In genomic region chr11:60840711-60841430, GRCh38 we compare ENCODE assay signal across 7 cellular contexts. TPM values are rescaled to one million over a fixed set of nuclear protein-coding genes. Genes with fewer than 3 reads are reported as not detected.
DNase-seq lines count a peak whose midpoint lies in the region; ATAC-seq and TF ChIP-seq lines count a peak whose summit lies in the region.

No MANE protein-coding gene starts in this region.

- H3K27me3 Mint-ChIP-seq in activated naive CD8-positive, alpha-beta T cell = no peaks in the 10 kb centered on the region

- DNase-seq in HCT116 (ENCODE audit: low read depth, low spot score) (no peak), hepatic stellate cell (ENCODE audit: low spot score) (peak; percentile 92), germinal center (ENCODE audit: low spot score) (no peak)
- no peak for DNase-seq in stimulated activated CD8-positive, alpha-beta memory T cell treated with anti-CD3 and anti-CD28 coated beads, Interleukin-4, amount 100 ng/mL, for 48 hours

- no peak overlapping the region for H3K4me3 ChIP-seq in HCT116 (replicated peaks in 1 of 2; ENCODE audit: low read depth in 1 of 2, low read length in 2 of 2)
- peak overlapping the region; percentile 94 to 96 for H3K4me3 ChIP-seq in stomach smooth muscle (ENCODE audit: low read length in 2 of 2)

- H3K9me3 ChIP-seq in HCT116 (ENCODE audit: control insufficient read depth in 1 of 2, insufficient read depth in 1 of 2, low read depth in 1 of 2, low read length in 2 of 2) (no peaks in the 10 kb centered on the region), stomach smooth muscle (ENCODE audit: control insufficient read depth in 2 of 2, low read length in 2 of 2) (no peaks in the 10 kb centered on the region)

- peaks cover 13 to 23% of the 10 kb centered on the region in 2 experiments for H3K4me1 ChIP-seq in HCT116 (ENCODE audit: control insufficient read depth in 1 of 2, insufficient read depth in 2 of 2, low read length in 2 of 2)
- H3K4me1 ChIP-seq in stomach smooth muscle (ENCODE audit: control insufficient read depth, insufficient read depth, low read length) = peaks cover 35% of the 10 kb centered on the region

- H3K36me3 ChIP-seq in HCT116 (ENCODE audit: control insufficient read depth in 1 of 2, insufficient read depth in 2 of 2, low read length in 2 of 2) (peaks cover 4 to 16% of the 10 kb centered on the region in 2 experiments; a peak in 1 of 4 replicates), stomach smooth muscle (ENCODE audit: control insufficient read depth in 2 of 2, insufficient read depth in 2 of 2, low read length in 2 of 2) (no peaks in the 10 kb centered on the region)

- H3K4me1 Mint-ChIP-seq in activated naive CD8-positive, alpha-beta T cell (ENCODE audit: low read depth) = peaks cover 35% of the 10 kb centered on the region

- 0 out of 2 replicates have a peak overlapping the region, but pooled peaks have one; percentile 32 for H3K27ac ChIP-seq in HCT116 (ENCODE audit: low read depth, low read length)
- H3K27ac ChIP-seq in stomach smooth muscle (ENCODE audit: low read length) = peak overlapping the region; percentile 41

- peak overlapping the region; percentile 79; the same call in 1 of the 2 replicates for H3K4me2 ChIP-seq in HCT116 (ENCODE audit: low read length)

- TF ChIP-seq CTCF in HCT116 (IDR thresholded peaks at IDR 0.05 in 2 of 3, conservative IDR thresholded peaks at IDR 0.05 in 1 of 3; ENCODE audit: borderline replicate concordance in 1 of 3, insufficient read depth in 1 of 3, low read depth in 2 of 3, low read length in 2 of 3) = no peak

- H3K9ac ChIP-seq in HCT116 (ENCODE audit: low read length) (peak overlapping the region; percentile 98; the same call in 1 of the 2 replicates), stomach smooth muscle (ENCODE audit: low read length in 2 of 2) (peak overlapping the region; percentile 47 to 91)

- H3K9me2 ChIP-seq in HCT116 (ENCODE audit: insufficient read depth) = no peaks in the 10 kb centered on the region

- H3K4me3 Mint-ChIP-seq in activated naive CD8-positive, alpha-beta T cell = peak overlapping the region; percentile 94

- no peaks in the 10 kb centered on the region for H3K9me3 Mint-ChIP-seq in activated naive CD8-positive, alpha-beta T cell (ENCODE audit: low read depth)

- POLR2A ChIA-PET in HCT116 (lab: Charles Lee) = no interaction called here

- TF ChIP-seq POLR2A in HCT116 (IDR thresholded peaks at IDR 0.05; ENCODE audit: borderline replicate concordance, extremely low read depth, insufficient read depth, insufficient read length) = no peak

- RAD21 ChIA-PET in HCT116 (lab: Charles Lee; ENCODE audit: low non-redundant PET in 1 of 2, low total read pairs in 2 of 2, uncharacterized antibody in 2 of 2, unreplicated experiment in 2 of 2) = no interaction called here

- no peak overlapping the region for H2AFZ ChIP-seq in HCT116 (ENCODE audit: low read depth, low read length, poor library complexity, severe bottlenecking)

- CTCF ChIA-PET in HCT116 (lab: Charles Lee) = interaction anchor here (1.7 kb wide), 1 partner anchor 47 kb away, joined by 4 read pairs; no protein-coding TSS in a partner anchor

- TF ChIP-seq RAD21 in HCT116 (IDR thresholded peaks at IDR 0.05; ENCODE audit: low read depth) = no peak

- intact Hi-C loops in HCT116 (cut with micrococcal nuclease) = no loop called here

- no peaks in the 10 kb centered on the region for H4K20me1 ChIP-seq in HCT116 (ENCODE audit: insufficient read depth)

- H3K36me3 Mint-ChIP-seq in activated naive CD8-positive, alpha-beta T cell = peaks cover 12% of the 10 kb centered on the region

- peak overlapping the region; percentile 94 for H3K27ac Mint-ChIP-seq in activated naive CD8-positive, alpha-beta T cell

- ATAC-seq in HCT116 = no peak
- no peak for ATAC-seq in GM21717 (IDR thresholded peaks at IDR 0.05; ENCODE audit: unreplicated experiment)

- peaks cover 40% of the 10 kb centered on the region for H3K79me2 ChIP-seq in HCT116 (ENCODE audit: insufficient read depth, low read length)

- no peaks in the 10 kb centered on the region for H3K27me3 ChIP-seq in HCT116 (ENCODE audit: insufficient read depth, low read length)
- H3K27me3 ChIP-seq in stomach smooth muscle (ENCODE audit: control insufficient read depth in 1 of 2, insufficient read depth in 2 of 2, low read length in 2 of 2) = peaks cover 0 to 2% of the 10 kb centered on the region in 2 donors

- no TSS peak for BruUV-seq in HCT116 (replicated peaks; lab: Mats Ljungman, UMichigan)

TF ChIP-seq in HCT116, 20 proteins besides CTCF, POLR2A, EP300 and RAD21:
- TF ChIP-seq ELF1 (IDR thresholded peaks at IDR 0.05; ENCODE audit: borderline replicate concordance, low read depth) (no peak), POLR2AphosphoS5 (IDR thresholded peaks at IDR 0.05; ENCODE audit: low read depth, low read length) (no peak), JUND (IDR thresholded peaks at IDR 0.05) (no peak), YY1 (IDR thresholded peaks at IDR 0.05; ENCODE audit: extremely low read depth, insufficient replicate concordance, low read depth, low read length) (no peak), TCF7L2 (IDR thresholded peaks at IDR 0.05; ENCODE audit: borderline replicate concordance, extremely low read depth, insufficient read depth, insufficient read length) (no peak), ZNF274 (IDR thresholded peaks at IDR 0.05; ENCODE audit: low read depth, low read length) (no peak), MAX (IDR thresholded peaks at IDR 0.05) (no peak), ZFX (IDR thresholded peaks at IDR 0.05) (no peak), EZH2phosphoT487 (IDR thresholded peaks at IDR 0.05; ENCODE audit: borderline replicate concordance) (no peak), ATF3 (IDR thresholded peaks at IDR 0.05) (no peak), EGR1 (IDR thresholded peaks at IDR 0.05; ENCODE audit: low read depth) (no peak), REST (IDR thresholded peaks at IDR 0.05; ENCODE audit: low read depth) (no peak), SRF (IDR thresholded peaks at IDR 0.05; ENCODE audit: low read depth) (no peak), FOSL1 (IDR thresholded peaks at IDR 0.05; ENCODE audit: low read depth) (no peak), SIN3A (IDR thresholded peaks at IDR 0.05; ENCODE audit: low read depth) (no peak), CBX3 (IDR thresholded peaks at IDR 0.05; ENCODE audit: low read depth) (no peak), CEBPB (IDR thresholded peaks at IDR 0.05; ENCODE audit: low read depth) (no peak), EZH2 (IDR thresholded peaks at IDR 0.05) (no peak), ZBTB33 (IDR thresholded peaks at IDR 0.05; ENCODE audit: extremely low read depth, insufficient replicate concordance, low read length) (no peak)

RNA-seq across cellular contexts. Expression of gene CCDC86, which starts 1.0 kb away (rescaled TPM):
- 69.6 TPM for total RNA-seq in HCT116 (2021; ENCODE audit: unreplicated experiment)
- 29.0 and 39.8 TPM in 2 replicates for polyA plus RNA-seq in HCT116 (2012)

RNA-seq across cellular contexts. Expression of gene PTGDR2, which starts 14.9 kb away (rescaled TPM):
- 0.12 TPM for total RNA-seq in HCT116 (2021; ENCODE audit: unreplicated experiment)
- 0.16 and 0.22 TPM in 2 replicates for polyA plus RNA-seq in HCT116 (2012)

RNA-seq across cellular contexts. Expression of gene ZP1, which starts 26.5 kb away (rescaled TPM):
- total RNA-seq in HCT116 (2021; ENCODE audit: unreplicated experiment) = not detected
- polyA plus RNA-seq in HCT116 (2012) = 0.30 TPM in 1 of 2 replicates, not detected in the other

RNA-seq across cellular contexts. Expression of gene MS4A10, which starts 55.7 kb away (rescaled TPM):
- not detected for total RNA-seq in HCT116 (2021; ENCODE audit: unreplicated experiment)
- not detected in 2 replicates for polyA plus RNA-seq in HCT116 (2012)

Comparison
In these comparisons a context has a peak if more than half of its experiments do, and no peak if none do; other contexts are left out.
1. H3K4me3 ChIP-seq: peak in stomach smooth muscle (2 of 2); none in HCT116 (0 of 2).